In the genomic region with DNA sequence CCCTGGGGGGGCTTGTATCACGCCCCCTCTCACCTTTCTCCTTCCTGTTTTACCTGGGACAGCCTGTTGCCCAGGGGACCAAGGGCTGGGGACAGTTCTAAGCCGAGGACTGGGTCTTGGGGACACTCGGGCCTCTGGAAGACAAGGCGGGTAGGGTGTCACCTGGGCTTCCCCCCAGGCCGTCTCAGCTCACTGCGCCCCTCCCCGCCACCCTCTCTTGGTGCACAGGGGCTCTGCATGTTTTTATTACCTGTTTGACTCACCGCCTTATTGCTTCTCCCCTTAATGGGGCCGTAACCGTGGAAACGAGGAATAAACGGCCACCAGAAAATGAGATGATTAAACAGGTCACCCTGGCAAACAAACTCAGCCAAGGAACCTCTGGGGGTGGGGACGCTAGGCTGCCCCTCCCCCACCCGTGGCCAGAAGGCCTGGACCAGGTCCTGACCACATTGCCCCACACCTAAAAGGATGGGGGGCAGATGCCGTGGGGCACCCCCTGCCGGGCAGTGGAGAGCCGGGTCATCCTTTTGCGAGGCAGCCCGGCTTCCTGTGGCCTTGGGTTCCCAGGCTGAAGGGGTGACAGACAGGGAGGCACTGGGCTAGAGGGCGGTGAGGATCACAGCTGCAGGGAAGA, we compare ENCODE assay signal across 13 cellular contexts.
A peak's percentile ranks its signal among the peaks of the same experiment; 100 is the strongest.
DNase-seq lines count a peak whose midpoint lies in the region; ATAC-seq and TF ChIP-seq lines count a peak whose summit lies in the region.
"Had no signal": no experiment of that assay in that cellular context is flagged by ENCODE, and none has a peak within 500 bp of the region (broad histone marks: within the 10 kb centered on the region; RNA-seq: fewer than 3 reads in every experiment).

No MANE protein-coding gene starts in this region.

- peaks cover 8% of the 10 kb centered on the region for H3K4me1 ChIP-seq in HEK293 (ENCODE audit: control insufficient read depth, insufficient read depth, low read length)
- peaks cover 24% of the 10 kb centered on the region for H3K4me1 ChIP-seq in PC-9 (replicated peaks; ENCODE audit: insufficient read depth)
- H3K4me1 ChIP-seq in sigmoid colon, result peaks cover 0 to 100% (median 100%) of the 10 kb centered on the region in 4 donors
- peaks cover 0 to 50% (median 14%) of the 10 kb centered on the region in 4 donors for H3K4me1 ChIP-seq in tibial nerve

- no peaks in the 10 kb centered on the region for H4K20me1 ChIP-seq in PC-9 (ENCODE audit: insufficient read depth)

- TF ChIP-seq CTCF in HEK293 (tag by site-specific recombination; IDR thresholded peaks at IDR 0.05) (no peak), PC-9 (conservative IDR thresholded peaks at IDR 0.05) (no peak), kidney epithelial cell (IDR thresholded peaks at IDR 0.05; ENCODE audit: insufficient read depth, low read length, poor library complexity, severe bottlenecking) (peak; percentile 14), sigmoid colon (IDR thresholded peaks at IDR 0.05) (peak in 1 of 4 experiments; percentile 16), tibial nerve (IDR thresholded peaks at IDR 0.05) (no peak)

- no peaks in the 10 kb centered on the region for H3K79me2 ChIP-seq in PC-9 (ENCODE audit: low read depth)

- H2AFZ ChIP-seq in PC-9, result no peak overlapping the region

- no peaks in the 10 kb centered on the region for H3K27me3 ChIP-seq in PC-9 (ENCODE audit: insufficient read depth, low read depth)
- H3K27me3 ChIP-seq in kidney epithelial cell (ENCODE audit: control insufficient read depth, insufficient read depth, low read length), result no peaks in the 10 kb centered on the region
- no peaks in the 10 kb centered on the region for H3K27me3 ChIP-seq in sigmoid colon
- H3K27me3 ChIP-seq in tibial nerve, result no peaks in the 10 kb centered on the region

- DNase-seq in PC-9 (peak; percentile 49 to 66), kidney epithelial cell (ENCODE audit: low read depth) (peak; percentile 83), sigmoid colon (no peak), KG1 (lab: John Stamatoyannopoulos, UW) (no peak), NCI-H1105 (lab: John Stamatoyannopoulos, UW) (no peak), tibial nerve (ENCODE audit: low spot score in 2 of 2) (no peak)
- DNase-seq: activated T-cell treated with anti-CD3 and anti-CD28 coated beads, Interleukin-2, amount 50 U/mL, for 72 hours; effector CD4-positive, alpha-beta T cell; HCEC 1CT; stimulated activated naive CD8-positive, alpha-beta T cell treated with anti-CD3 and anti-CD28 coated beads, Interleukin-15, Interleukin-2, amounts not matched to agents 100 U/mL and 50 U/mL, for 24 hours; T-helper 9 cell had no signal

- H3K4me2 ChIP-seq in PC-9, result peak overlapping the region; percentile 58

- intact Hi-C loops in PC-9 (cut with micrococcal nuclease; ENCODE audit: unreplicated experiment), result no loop called here
- intact Hi-C loops in sigmoid colon (cut with DNase I), result no loop called here

- peaks cover 5% of the 10 kb centered on the region; the same call in 1 of the 2 replicates for H3F3A ChIP-seq in PC-9 (ENCODE audit: insufficient read depth, low read depth)

- ATAC-seq in GM18867 (IDR thresholded peaks at IDR 0.05; ENCODE audit: unreplicated experiment), result no peak
- ATAC-seq: activated T-cell treated with anti-CD3 and anti-CD28 coated beads, Interleukin-2, amount 50 U/mL, for 72 hours; stimulated activated naive CD8-positive, alpha-beta T cell treated with anti-CD3 and anti-CD28 coated beads, Interleukin-15, Interleukin-2, amounts not matched to agents 100 U/mL and 50 U/mL, for 24 hours had no signal

- H3K4me3 ChIP-seq in HEK293 (ENCODE audit: low read depth, low read length) (no peak overlapping the region), PC-9 (no peak overlapping the region; the same call in 1 of the 2 replicates), kidney epithelial cell (ENCODE audit: low read depth, low read length) (no peak overlapping the region), sigmoid colon (no peak overlapping the region), tibial nerve (no peak overlapping the region)

- no TSS peak for BruUV-seq in PC-9 (replicated peaks; lab: Mats Ljungman, UMichigan)

- H3K36me3 ChIP-seq in HEK293 (ENCODE audit: control insufficient read depth in 2 of 2, insufficient read depth in 1 of 2, low read length in 2 of 2) (no peaks in the 10 kb centered on the region), PC-9 (ENCODE audit: low read depth) (no peaks in the 10 kb centered on the region), kidney epithelial cell (ENCODE audit: control insufficient read depth, insufficient read depth, low read length) (no peaks in the 10 kb centered on the region), sigmoid colon (no peaks in the 10 kb centered on the region), tibial nerve (no peaks in the 10 kb centered on the region)

- no peaks in the 10 kb centered on the region for H3K9me2 ChIP-seq in PC-9 (ENCODE audit: insufficient read depth)

- H3K9me3 ChIP-seq in HEK293 (ENCODE audit: control insufficient read depth, insufficient read depth, low read depth, low read length) (no peaks in the 10 kb centered on the region), PC-9 (ENCODE audit: insufficient read depth, low read depth) (no peaks in the 10 kb centered on the region), sigmoid colon (no peaks in the 10 kb centered on the region), tibial nerve (no peaks in the 10 kb centered on the region)

- WGBS in sigmoid colon, 2 donors, result 17 to 65% methylated on average over 20 of the region's 20 CpGs
- WGBS in tibial nerve, 2 donors, result 61 to 74% methylated on average over 17 to 20 of the region's 20 CpGs

- H3K27ac ChIP-seq in HEK293 (ENCODE audit: extremely low read depth, low read depth, low read length), result no peak overlapping the region
- peak overlapping the region; percentile 46 for H3K27ac ChIP-seq in PC-9
- peak overlapping the region; percentile 87 to 98 (median 96) for H3K27ac ChIP-seq in sigmoid colon
- no peak overlapping the region for H3K27ac ChIP-seq in tibial nerve

- TF ChIP-seq POLR2A in sigmoid colon (IDR thresholded peaks at IDR 0.05) (no peak), tibial nerve (IDR thresholded peaks at IDR 0.05) (no peak)

- CTCF ChIA-PET in HEK293 (lab: Yijun Ruan, JAX) (interaction anchor here (0.5 to 0.6 kb wide), 2 partner anchors 11 to 105 kb away, joined by 3 read pairs; no protein-coding TSS in a partner anchor), PC-9 (lab: Charles Lee) (no interaction called here)

- POLR2A ChIA-PET in HEK293 (lab: Yijun Ruan, JAX) (no interaction called here), PC-9 (lab: Charles Lee; ENCODE audit: unreplicated experiment) (interaction anchor here (0.6 kb wide), 2 partner anchors 12 to 40 kb away, joined by 3 to 7 read pairs; no protein-coding TSS in a partner anchor)

- TF ChIP-seq EP300 in sigmoid colon (IDR thresholded peaks at IDR 0.05) (no peak), tibial nerve (IDR thresholded peaks at IDR 0.05) (no peak)

TF ChIP-seq in HEK293, 187 proteins besides CTCF, POLR2A, EP300 and RAD21 (continues in another document):
- TF ChIP-seq, protein P1, sequence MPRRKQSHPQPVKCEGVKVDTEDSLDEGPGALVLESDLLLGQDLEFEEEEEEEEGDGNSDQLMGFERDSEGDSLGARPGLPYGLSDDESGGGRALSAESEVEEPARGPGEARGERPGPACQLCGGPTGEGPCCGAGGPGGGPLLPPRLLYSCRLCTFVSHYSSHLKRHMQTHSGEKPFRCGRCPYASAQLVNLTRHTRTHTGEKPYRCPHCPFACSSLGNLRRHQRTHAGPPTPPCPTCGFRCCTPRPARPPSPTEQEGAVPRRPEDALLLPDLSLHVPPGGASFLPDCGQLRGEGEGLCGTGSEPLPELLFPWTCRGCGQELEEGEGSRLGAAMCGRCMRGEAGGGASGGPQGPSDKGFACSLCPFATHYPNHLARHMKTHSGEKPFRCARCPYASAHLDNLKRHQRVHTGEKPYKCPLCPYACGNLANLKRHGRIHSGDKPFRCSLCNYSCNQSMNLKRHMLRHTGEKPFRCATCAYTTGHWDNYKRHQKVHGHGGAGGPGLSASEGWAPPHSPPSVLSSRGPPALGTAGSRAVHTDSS (tag by site-specific recombination; IDR thresholded peaks at IDR 0.05), result no peak
- 0 out of 2 replicates have a peak, but pooled peaks have one; percentile 21 for TF ChIP-seq ZBTB17 (tag by site-specific recombination; IDR thresholded peaks at IDR 0.05)
- no peak for TF ChIP-seq SALL2 (tag by site-specific recombination; IDR thresholded peaks at IDR 0.05; ENCODE audit: borderline replicate concordance)
- 0 out of 2 replicates have a peak, but pooled peaks have one; percentile 9 for TF ChIP-seq KLF16 (tag by site-specific recombination; IDR thresholded peaks at IDR 0.05)
- TF ChIP-seq ZNF426 (tag by site-specific recombination; IDR thresholded peaks at IDR 0.05), result no peak
- TF ChIP-seq, protein P2, sequence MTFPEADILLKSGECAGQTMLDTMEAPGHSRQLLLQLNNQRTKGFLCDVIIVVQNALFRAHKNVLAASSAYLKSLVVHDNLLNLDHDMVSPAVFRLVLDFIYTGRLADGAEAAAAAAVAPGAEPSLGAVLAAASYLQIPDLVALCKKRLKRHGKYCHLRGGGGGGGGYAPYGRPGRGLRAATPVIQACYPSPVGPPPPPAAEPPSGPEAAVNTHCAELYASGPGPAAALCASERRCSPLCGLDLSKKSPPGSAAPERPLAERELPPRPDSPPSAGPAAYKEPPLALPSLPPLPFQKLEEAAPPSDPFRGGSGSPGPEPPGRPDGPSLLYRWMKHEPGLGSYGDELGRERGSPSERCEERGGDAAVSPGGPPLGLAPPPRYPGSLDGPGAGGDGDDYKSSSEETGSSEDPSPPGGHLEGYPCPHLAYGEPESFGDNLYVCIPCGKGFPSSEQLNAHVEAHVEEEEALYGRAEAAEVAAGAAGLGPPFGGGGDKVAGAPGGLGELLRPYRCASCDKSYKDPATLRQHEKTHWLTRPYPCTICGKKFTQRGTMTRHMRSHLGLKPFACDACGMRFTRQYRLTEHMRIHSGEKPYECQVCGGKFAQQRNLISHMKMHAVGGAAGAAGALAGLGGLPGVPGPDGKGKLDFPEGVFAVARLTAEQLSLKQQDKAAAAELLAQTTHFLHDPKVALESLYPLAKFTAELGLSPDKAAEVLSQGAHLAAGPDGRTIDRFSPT (tag by site-specific recombination; IDR thresholded peaks at IDR 0.05), result peak; percentile 35; the same call in 1 of the 2 replicates
- TF ChIP-seq, protein P3, sequence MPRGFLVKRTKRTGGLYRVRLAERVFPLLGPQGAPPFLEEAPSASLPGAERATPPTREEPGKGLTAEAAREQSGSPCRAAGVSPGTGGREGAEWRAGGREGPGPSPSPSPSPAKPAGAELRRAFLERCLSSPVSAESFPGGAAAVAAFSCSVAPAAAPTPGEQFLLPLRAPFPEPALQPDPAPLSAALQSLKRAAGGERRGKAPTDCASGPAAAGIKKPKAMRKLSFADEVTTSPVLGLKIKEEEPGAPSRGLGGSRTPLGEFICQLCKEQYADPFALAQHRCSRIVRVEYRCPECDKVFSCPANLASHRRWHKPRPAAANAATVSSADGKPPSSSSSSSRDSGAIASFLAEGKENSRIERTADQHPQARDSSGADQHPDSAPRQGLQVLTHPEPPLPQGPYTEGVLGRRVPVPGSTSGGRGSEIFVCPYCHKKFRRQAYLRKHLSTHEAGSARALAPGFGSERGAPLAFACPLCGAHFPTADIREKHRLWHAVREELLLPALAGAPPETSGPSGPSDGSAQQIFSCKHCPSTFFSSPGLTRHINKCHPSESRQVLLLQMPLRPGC (tag by site-specific recombination; IDR thresholded peaks at IDR 0.05), result no peak
- no peak for TF ChIP-seq ZNF350 (tag by site-specific recombination; IDR thresholded peaks at IDR 0.05)

Comparison
In these comparisons a context has a peak if more than half of its experiments do, and no peak if none do; other contexts are left out.
1. H3K27ac ChIP-seq: peak in PC-9 (single experiment) and sigmoid colon (4 of 4); none in HEK293 (single experiment) and tibial nerve (0 of 4).
2. DNase-seq: peak in PC-9 (2 of 2) and kidney epithelial cell (single experiment); none in sigmoid colon (single experiment), KG1 (single experiment), NCI-H1105 (single experiment) and tibial nerve (0 of 2).